26 cellular contexts compared by ENCODE assay signal in genomic region chr5:136957428-136957827, GRCh38.
DNase-seq lines count a peak whose midpoint lies in the region; ATAC-seq, FAIRE-seq and TF ChIP-seq lines count a peak whose summit lies in the region.
"Had no signal": no experiment of that assay in that cellular context is flagged by ENCODE, and none has a peak within 500 bp of the region (broad histone marks: within the 10 kb centered on the region; RNA-seq: fewer than 3 reads in every experiment).

No MANE protein-coding gene starts in this region.

- DNase-seq in HT1080 (ENCODE audit: low read depth): peak; percentile 35
- DNase-seq in PC-3: peak; percentile 84
- DNase-seq in bronchial epithelial cell (ENCODE audit: low read depth): peak; percentile 83
- peak; percentile 9 for DNase-seq in urothelium cell line (ENCODE audit: low spot score)
- DNase-seq in Right ventricle myocardium superior: no peak
- no peak for DNase-seq in NCI-H2029 treated with DMSO at 0.1 percent for 48 hours (lab: John Stamatoyannopoulos, UW)
- DNase-seq: C1 segment of cervical spinal cord; CD4-positive, alpha-beta memory T cell; COR-L47; DMS79 treated with DMSO at 0.1 percent for 48 hours; H9; HFFc6; Karpas-422; NCI-H1105 treated with DMSO at 0.1 percent for 48 hours; NCI-H146; NCI-H1930; NCI-H446; NCI-H524 treated with DMSO at 0.1 percent for 48 hours; NCI-H774; NK-92 treated with Interleukin-12 subunit alpha and Interleukin-12 subunit beta, amount 100 ng/mL, for 24 hours; Peyer's patch; SJCRH30; T-cell had no signal

- peak overlapping the region; percentile 64 for H3K4me2 ChIP-seq in PC-3 (ENCODE audit: low read length)
- H3K4me2 ChIP-seq: GM23338 had no signal

- no peaks in the 10 kb centered on the region for H4K20me1 ChIP-seq in PC-3 (ENCODE audit: low read length)

- H3K4me1 ChIP-seq in PC-3 (ENCODE audit: insufficient read depth, low read length): peaks cover 41% of the 10 kb centered on the region
- H3K4me1 ChIP-seq: Peyer's patch, SJCRH30 had no signal

- no peaks in the 10 kb centered on the region for H3F3A ChIP-seq in PC-3 (ENCODE audit: low read length, unreplicated experiment)

- H3K4me3 ChIP-seq in PC-3 (ENCODE audit: low read length) (peak overlapping the region; percentile 22; the same call in 1 of the 2 replicates), bronchial epithelial cell (ENCODE audit: low read depth, low read length) (no peak overlapping the region)
- H3K4me3 ChIP-seq: GM23338, Peyer's patch, SJCRH30 had no signal

- H3K9me2 ChIP-seq in PC-3 (replicated peaks; ENCODE audit: low read length): no peaks in the 10 kb centered on the region

- TF ChIP-seq CTCF in PC-3 (conservative IDR thresholded peaks at IDR 0.05; ENCODE audit: low read depth, low read length): no peak
- no peak for TF ChIP-seq CTCF in bronchial epithelial cell (IDR thresholded peaks at IDR 0.05; ENCODE audit: insufficient read depth, low read length, severe bottlenecking)

- H3K27ac ChIP-seq in PC-3 (ENCODE audit: low read length): peak overlapping the region; percentile 78
- H3K27ac ChIP-seq: Peyer's patch, SJCRH30 had no signal

- peak overlapping the region; percentile 41; the same call in 1 of the 2 replicates for H3K9ac ChIP-seq in PC-3 (ENCODE audit: low read length)

- peak; percentile 95 for ATAC-seq in PC-3
- ATAC-seq in HG03469 (IDR thresholded peaks at IDR 0.05; ENCODE audit: unreplicated experiment): no peak
- ATAC-seq in Right ventricle myocardium superior (ENCODE audit: poor library complexity): no peak
- ATAC-seq: GM23338, T-cell had no signal

- no peaks in the 10 kb centered on the region for H3K9me3 ChIP-seq in PC-3 (ENCODE audit: low read length)
- H3K9me3 ChIP-seq: SJCRH30 had no signal

- no TSS peak for BruUV-seq in PC-3 (replicated peaks; lab: Mats Ljungman, UMichigan)

- H3K79me2 ChIP-seq in PC-3 (ENCODE audit: low read length): no peaks in the 10 kb centered on the region

- FAIRE-seq in bronchial epithelial cell (lab: Jason Lieb, UNC) (no peak), urothelium cell line (lab: Jason Lieb, UNC) (no peak)
- FAIRE-seq: GM12892 had no signal

- POLR2A ChIA-PET in PC-3 (lab: Charles Lee; ENCODE audit: unreplicated experiment): no interaction called here

- H3K36me3 ChIP-seq in PC-3 (ENCODE audit: low read depth, low read length) (no peaks in the 10 kb centered on the region), bronchial epithelial cell (ENCODE audit: control insufficient read depth, insufficient read depth, low read length) (no peaks in the 10 kb centered on the region)
- H3K36me3 ChIP-seq: Peyer's patch, SJCRH30 had no signal

- H3K27me3 ChIP-seq in PC-3 (ENCODE audit: low read length) (no peaks in the 10 kb centered on the region), bronchial epithelial cell (ENCODE audit: control insufficient read depth, insufficient read depth, low read length) (peaks cover 2% of the 10 kb centered on the region)
- H3K27me3 ChIP-seq: Peyer's patch, SJCRH30 had no signal

- H2AFZ ChIP-seq in PC-3 (ENCODE audit: low read length): peak overlapping the region; percentile 58
- H2AFZ ChIP-seq: GM23338 had no signal

- intact Hi-C loops in PC-3 (cut with micrococcal nuclease): no loop called here
- intact Hi-C loops in Right ventricle myocardium superior (cut with DNase I): no loop called here

- CTCF ChIA-PET in PC-3 (lab: Charles Lee): interaction anchor here (0.6 kb wide), 1 partner anchor 121 kb away, joined by 3 read pairs; no protein-coding TSS in a partner anchor

Comparison
In these comparisons a context has a peak if more than half of its experiments do, and no peak if none do; other contexts are left out.
1. DNase-seq: peak in HT1080 (single experiment), PC-3 (single experiment), bronchial epithelial cell (single experiment) and urothelium cell line (single experiment); none in Right ventricle myocardium superior (single experiment) and NCI-H2029 treated with DMSO at 0.1 percent for 48 hours (single experiment).